In genomic region chr12:118098456-118098855, GRCh38 we compare ENCODE assay signal across 22 cellular contexts.
"Had no signal": no experiment of that assay in that cellular context is flagged by ENCODE, and none has a peak within 500 bp of the region (broad histone marks: within the 10 kb centered on the region; RNA-seq: fewer than 3 reads in every experiment).

No MANE protein-coding gene starts in this region.

- H3K27ac ChIP-seq: gastrocnemius medialis, left ventricle myocardium inferior, pancreas, testis, upper lobe of right lung had no signal

- H3K9me3 Mint-ChIP-seq: activated CD8-positive, alpha-beta T cell treated with anti-CD3 and anti-CD28 coated beads for 36 hours; activated naive CD4-positive, alpha-beta T cell treated with anti-CD3 and anti-CD28 coated beads, Interleukin-2, amount 10 ng/mL, durations not matched to agents 7 days and 5 days; activated naive CD8-positive, alpha-beta T cell treated with anti-CD3 and anti-CD28 coated beads, Interleukin-2, amount 50 U/mL, for 24 hours; activated T-cell treated with anti-CD3 and anti-CD28 coated beads, Interleukin-2, amount 50 U/mL, for 4 hours; naive thymus-derived CD4-positive, alpha-beta T cell; stimulated activated effector memory CD8-positive, alpha-beta T cell treated with anti-CD3 and anti-CD28 coated beads, Interleukin-12 subunit alpha, Interleukin-12 subunit beta, amount 100 ng/mL, for 72 hours had no signal

- ATAC-seq: activated CD8-positive, alpha-beta T cell treated with anti-CD3 and anti-CD28 coated beads for 36 hours; activated naive CD8-positive, alpha-beta T cell treated with anti-CD3 and anti-CD28 coated beads, Interleukin-2, amount 50 U/mL, for 24 hours; activated T-cell treated with anti-CD3 and anti-CD28 coated beads, Interleukin-2, amount 50 U/mL, for 4 hours; gastrocnemius medialis; naive thymus-derived CD4-positive, alpha-beta T cell; pancreas; sciatic nerve; stimulated activated effector memory CD8-positive, alpha-beta T cell treated with anti-CD3 and anti-CD28 coated beads, Interleukin-12 subunit alpha, Interleukin-12 subunit beta, amount 100 ng/mL, for 72 hours; upper lobe of right lung had no signal

- H3K27ac Mint-ChIP-seq: activated CD8-positive, alpha-beta T cell treated with anti-CD3 and anti-CD28 coated beads for 36 hours; activated naive CD4-positive, alpha-beta T cell treated with anti-CD3 and anti-CD28 coated beads, Interleukin-2, amount 10 ng/mL, durations not matched to agents 7 days and 5 days; activated naive CD8-positive, alpha-beta T cell treated with anti-CD3 and anti-CD28 coated beads, Interleukin-2, amount 50 U/mL, for 24 hours; brain; naive thymus-derived CD4-positive, alpha-beta T cell; stimulated activated effector memory CD8-positive, alpha-beta T cell treated with anti-CD3 and anti-CD28 coated beads, Interleukin-12 subunit alpha, Interleukin-12 subunit beta, amount 100 ng/mL, for 72 hours had no signal

- DNase-seq: activated CD4-positive, alpha-beta T cell treated with anti-CD3 and anti-CD28 coated beads for 48 hours; activated CD4-positive, CD25-positive, alpha-beta regulatory T cell; activated CD8-positive, alpha-beta T cell treated with anti-CD3 and anti-CD28 coated beads for 36 hours; activated naive CD4-positive, alpha-beta T cell treated with anti-CD3 and anti-CD28 coated beads, Interleukin-2, amount 10 ng/mL, durations not matched to agents 7 days and 5 days; activated naive CD8-positive, alpha-beta T cell treated with anti-CD3 and anti-CD28 coated beads, Interleukin-2, amount 50 U/mL, for 24 hours; activated T-cell treated with anti-CD3 and anti-CD28 coated beads, Interleukin-2, amount 50 U/mL, for 4 hours; anterior cingulate cortex; caudate nucleus; gastrocnemius medialis; head of caudate nucleus; left ventricle myocardium inferior; mammary epithelial cell; naive thymus-derived CD4-positive, alpha-beta T cell; pancreas; stimulated activated CD4-positive, alpha-beta T cell treated with anti-CD3 and anti-CD28 coated beads, Interleukin-4, amount 100 ng/mL, for 24 hours; testis; upper lobe of right lung had no signal

- H3K36me3 Mint-ChIP-seq: activated naive CD4-positive, alpha-beta T cell treated with anti-CD3 and anti-CD28 coated beads, Interleukin-2, amount 10 ng/mL, durations not matched to agents 7 days and 5 days; brain; stimulated activated effector memory CD8-positive, alpha-beta T cell treated with anti-CD3 and anti-CD28 coated beads, Interleukin-12 subunit alpha, Interleukin-12 subunit beta, amount 100 ng/mL, for 72 hours had no signal

- H3K4me1 ChIP-seq: pancreas, testis had no signal

- H3K27me3 ChIP-seq: gastrocnemius medialis, pancreas, testis, upper lobe of right lung had no signal

- FAIRE-seq: colon, endometrium, pancreas had no signal

- H3K4me3 ChIP-seq: gastrocnemius medialis, left ventricle myocardium inferior, pancreas, testis, upper lobe of right lung had no signal

- H3K9me3 ChIP-seq: gastrocnemius medialis, left ventricle myocardium inferior, pancreas, testis, upper lobe of right lung had no signal

- H3K4me3 Mint-ChIP-seq: activated CD8-positive, alpha-beta T cell treated with anti-CD3 and anti-CD28 coated beads for 36 hours; activated naive CD4-positive, alpha-beta T cell treated with anti-CD3 and anti-CD28 coated beads, Interleukin-2, amount 10 ng/mL, durations not matched to agents 7 days and 5 days; activated naive CD8-positive, alpha-beta T cell treated with anti-CD3 and anti-CD28 coated beads, Interleukin-2, amount 50 U/mL, for 24 hours; activated T-cell treated with anti-CD3 and anti-CD28 coated beads, Interleukin-2, amount 50 U/mL, for 4 hours; naive thymus-derived CD4-positive, alpha-beta T cell; stimulated activated effector memory CD8-positive, alpha-beta T cell treated with anti-CD3 and anti-CD28 coated beads, Interleukin-12 subunit alpha, Interleukin-12 subunit beta, amount 100 ng/mL, for 72 hours had no signal

- H3K36me3 ChIP-seq: gastrocnemius medialis, pancreas, upper lobe of right lung had no signal
